ENCODE assay signal across 8 cellular contexts in genomic region chr3:99753268-99753975, GRCh38.
DNase-seq lines count a peak whose midpoint lies in the region; ATAC-seq and TF ChIP-seq lines count a peak whose summit lies in the region.

No MANE protein-coding gene starts in this region.

- H2AFZ ChIP-seq in OCI-LY1 (ENCODE audit: low read length): no peak overlapping the region

- H3K9me3 ChIP-seq in OCI-LY1 (ENCODE audit: low read length) (no peaks in the 10 kb centered on the region), stomach (no peaks in the 10 kb centered on the region)

- TF ChIP-seq POLR2A in stomach (IDR thresholded peaks at IDR 0.05): no peak

- no peaks in the 10 kb centered on the region for H3K79me2 ChIP-seq in OCI-LY1 (ENCODE audit: insufficient read depth, low read length)

- H3K27me3 ChIP-seq in OCI-LY1 (ENCODE audit: insufficient read depth, low read length) (no peaks in the 10 kb centered on the region), stomach (no peaks in the 10 kb centered on the region)

- H3K9ac ChIP-seq in OCI-LY1 (ENCODE audit: low read length): no peak overlapping the region

- no peaks in the 10 kb centered on the region for H3F3A ChIP-seq in OCI-LY1 (ENCODE audit: insufficient read depth, low read length)

- H3K4me1 Mint-ChIP-seq in brain: no peaks in the 10 kb centered on the region

- peak; percentile 47 for TF ChIP-seq CTCF in GM20000 (IDR thresholded peaks at IDR 0.05; ENCODE audit: extremely low read depth, missing control alignments)
- peak; percentile 68 for TF ChIP-seq CTCF in OCI-LY1 (IDR thresholded peaks at IDR 0.05; ENCODE audit: low read length)
- peak; percentile 88 to 89 for TF ChIP-seq CTCF in brain (conservative IDR thresholded peaks at IDR 0.05)
- TF ChIP-seq CTCF in stomach (IDR thresholded peaks at IDR 0.05): peak in 5 of 7 experiments; percentile 23 to 46 (median 43)

- H3K4me3 ChIP-seq in OCI-LY1 (ENCODE audit: low read depth, low read length, poor library complexity, severe bottlenecking): no peak overlapping the region
- no peak overlapping the region for H3K4me3 ChIP-seq in stomach

- no peak for DNase-seq in activated CD4-positive, CD25-positive, alpha-beta regulatory T cell (lab: John Stamatoyannopoulos, UW)
- peak; percentile 47 for DNase-seq in GM20000 (ENCODE audit: low spot score)
- DNase-seq in iris pigment epithelial cell (ENCODE audit: low read depth): peak; percentile 81
- no peak for DNase-seq in stomach

- intact Hi-C loops in stomach (cut with DNase I; ENCODE audit: low total_unique reads): no loop called here

- H3K27ac ChIP-seq in OCI-LY1 (ENCODE audit: low read depth, low read length, poor library complexity, severe bottlenecking) (no peak overlapping the region), stomach (no peak overlapping the region)

- H3K9me3 Mint-ChIP-seq in brain: no peaks in the 10 kb centered on the region

- peaks cover 2% of the 10 kb centered on the region for H3K27me3 Mint-ChIP-seq in brain

- H3K36me3 ChIP-seq in OCI-LY1 (ENCODE audit: insufficient read depth, low read length) (no peaks in the 10 kb centered on the region), stomach (no peaks in the 10 kb centered on the region)

- H4K20me1 ChIP-seq in OCI-LY1 (ENCODE audit: insufficient read depth, low read length): no peaks in the 10 kb centered on the region

- no peaks in the 10 kb centered on the region for H3K9me2 ChIP-seq in OCI-LY1 (ENCODE audit: low read depth, low read length)

- no peak overlapping the region for H3K27ac Mint-ChIP-seq in brain

- 1 to 11% (median 2%) methylated on average over 3 of the region's 3 CpGs for WGBS in stomach, 5 donors

- H3K4me1 ChIP-seq in OCI-LY1 (ENCODE audit: insufficient read depth, low read length, severe bottlenecking) (no peaks in the 10 kb centered on the region), stomach (peaks cover 0 to 4% (median 0%) of the 10 kb centered on the region in 4 donors)

- no peak overlapping the region for H3K4me3 Mint-ChIP-seq in brain

- TF ChIP-seq EP300 in stomach (IDR thresholded peaks at IDR 0.05): no peak

- H3K4me2 ChIP-seq in OCI-LY1 (ENCODE audit: low read length): no peak overlapping the region

- no peaks in the 10 kb centered on the region for H3K36me3 Mint-ChIP-seq in brain

- ATAC-seq in activated CD4-positive, CD25-positive, alpha-beta regulatory T cell treated with anti-CD3 and anti-CD28 coated beads, Interleukin-2, amount 50 U/mL, for 24 hours: peak; percentile 53 to 58
- ATAC-seq in HG03565 (IDR thresholded peaks at IDR 0.05; ENCODE audit: unreplicated experiment): peak; percentile 89

Comparison
In these comparisons a context has a peak if more than half of its experiments do, and no peak if none do; other contexts are left out.
1. DNase-seq: peak in GM20000 (single experiment) and iris pigment epithelial cell (single experiment); none in activated CD4-positive, CD25-positive, alpha-beta regulatory T cell (0 of 4) and stomach (single experiment).
2. Peak in every context shown above with its lines, with median percentiles within 50 percentile points of each other: CTCF ChIP-seq.